1 cellular context compared by ENCODE assay signal in the genomic region with DNA sequence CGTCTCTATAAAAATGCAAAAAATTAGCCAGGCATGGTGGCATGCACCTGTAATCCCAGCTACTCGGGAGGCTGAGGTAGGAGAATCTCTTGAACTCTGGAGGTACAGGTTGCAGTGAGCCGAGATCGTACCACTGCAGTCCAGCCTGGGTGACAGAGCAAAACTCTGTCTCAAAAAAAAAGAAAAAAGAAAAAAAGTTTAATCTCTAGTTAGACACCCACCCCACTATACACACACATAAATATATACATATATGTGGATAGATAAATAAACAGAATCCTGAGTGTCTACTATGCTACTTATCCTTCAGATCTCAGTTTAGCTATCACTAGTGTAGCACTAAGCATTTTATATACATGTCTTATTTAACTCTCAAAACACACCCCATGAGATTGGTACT.
TF ChIP-seq lines count a peak whose summit lies in the region.

No MANE protein-coding gene starts in this region.

TF ChIP-seq in HepG2, 621 proteins besides CTCF, POLR2A, EP300 and RAD21:
- TF ChIP-seq HNRNPUL1 (IDR thresholded peaks at IDR 0.05; ENCODE audit: low read depth, low read length) (no peak), SRSF4 (IDR thresholded peaks at IDR 0.05; ENCODE audit: low read depth, low read length, poor library complexity, severe bottlenecking) (no peak), TCF12 (IDR thresholded peaks at IDR 0.05) (no peak), TCF12 (CRISPR knock-in tag; IDR thresholded peaks at IDR 0.05) (no peak), ZNF780A (CRISPR knock-in tag; IDR thresholded peaks at IDR 0.05) (no peak), ZNF776 (CRISPR knock-in tag; IDR thresholded peaks at IDR 0.05) (no peak), ZNF629 (CRISPR knock-in tag; conservative IDR thresholded peaks at IDR 0.05) (no peak), MED8 (CRISPR knock-in tag; IDR thresholded peaks at IDR 0.05; ENCODE audit: insufficient replicate concordance) (no peak), PITX1 (CRISPR knock-in tag; IDR thresholded peaks at IDR 0.05) (no peak)
- TF ChIP-seq, protein P1, sequence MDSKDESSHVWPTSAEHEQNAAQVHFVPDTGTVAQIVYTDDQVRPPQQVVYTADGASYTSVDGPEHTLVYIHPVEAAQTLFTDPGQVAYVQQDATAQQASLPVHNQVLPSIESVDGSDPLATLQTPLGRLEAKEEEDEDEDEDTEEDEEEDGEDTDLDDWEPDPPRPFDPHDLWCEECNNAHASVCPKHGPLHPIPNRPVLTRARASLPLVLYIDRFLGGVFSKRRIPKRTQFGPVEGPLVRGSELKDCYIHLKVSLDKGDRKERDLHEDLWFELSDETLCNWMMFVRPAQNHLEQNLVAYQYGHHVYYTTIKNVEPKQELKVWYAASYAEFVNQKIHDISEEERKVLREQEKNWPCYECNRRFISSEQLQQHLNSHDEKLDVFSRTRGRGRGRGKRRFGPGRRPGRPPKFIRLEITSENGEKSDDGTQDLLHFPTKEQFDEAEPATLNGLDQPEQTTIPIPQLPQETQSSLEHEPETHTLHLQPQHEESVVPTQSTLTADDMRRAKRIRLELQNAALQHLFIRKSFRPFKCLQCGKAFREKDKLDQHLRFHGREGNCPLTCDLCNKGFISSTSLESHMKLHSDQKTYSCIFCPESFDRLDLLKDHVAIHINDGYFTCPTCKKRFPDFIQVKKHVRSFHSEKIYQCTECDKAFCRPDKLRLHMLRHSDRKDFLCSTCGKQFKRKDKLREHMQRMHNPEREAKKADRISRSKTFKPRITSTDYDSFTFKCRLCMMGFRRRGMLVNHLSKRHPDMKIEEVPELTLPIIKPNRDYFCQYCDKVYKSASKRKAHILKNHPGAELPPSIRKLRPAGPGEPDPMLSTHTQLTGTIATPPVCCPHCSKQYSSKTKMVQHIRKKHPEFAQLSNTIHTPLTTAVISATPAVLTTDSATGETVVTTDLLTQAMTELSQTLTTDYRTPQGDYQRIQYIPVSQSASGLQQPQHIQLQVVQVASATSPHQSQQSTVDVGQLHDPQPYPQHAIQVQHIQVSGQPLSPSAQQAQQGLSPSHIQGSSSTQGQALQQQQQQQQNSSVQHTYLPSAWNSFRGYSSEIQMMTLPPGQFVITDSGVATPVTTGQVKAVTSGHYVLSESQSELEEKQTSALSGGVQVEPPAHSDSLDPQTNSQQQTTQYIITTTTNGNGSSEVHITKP (CRISPR knock-in tag; IDR thresholded peaks at IDR 0.05; ENCODE audit: low read depth), result no peak
- TF ChIP-seq, protein P2, sequence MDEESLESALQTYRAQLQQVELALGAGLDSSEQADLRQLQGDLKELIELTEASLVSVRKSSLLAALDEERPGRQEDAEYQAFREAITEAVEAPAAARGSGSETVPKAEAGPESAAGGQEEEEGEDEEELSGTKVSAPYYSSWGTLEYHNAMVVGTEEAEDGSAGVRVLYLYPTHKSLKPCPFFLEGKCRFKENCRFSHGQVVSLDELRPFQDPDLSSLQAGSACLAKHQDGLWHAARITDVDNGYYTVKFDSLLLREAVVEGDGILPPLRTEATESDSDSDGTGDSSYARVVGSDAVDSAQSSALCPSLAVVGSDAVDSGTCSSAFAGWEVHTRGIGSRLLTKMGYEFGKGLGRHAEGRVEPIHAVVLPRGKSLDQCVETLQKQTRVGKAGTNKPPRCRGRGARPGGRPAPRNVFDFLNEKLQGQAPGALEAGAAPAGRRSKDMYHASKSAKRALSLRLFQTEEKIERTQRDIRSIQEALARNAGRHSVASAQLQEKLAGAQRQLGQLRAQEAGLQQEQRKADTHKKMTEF (CRISPR knock-in tag; IDR thresholded peaks at IDR 0.05), result no peak
- TF ChIP-seq, protein P3, sequence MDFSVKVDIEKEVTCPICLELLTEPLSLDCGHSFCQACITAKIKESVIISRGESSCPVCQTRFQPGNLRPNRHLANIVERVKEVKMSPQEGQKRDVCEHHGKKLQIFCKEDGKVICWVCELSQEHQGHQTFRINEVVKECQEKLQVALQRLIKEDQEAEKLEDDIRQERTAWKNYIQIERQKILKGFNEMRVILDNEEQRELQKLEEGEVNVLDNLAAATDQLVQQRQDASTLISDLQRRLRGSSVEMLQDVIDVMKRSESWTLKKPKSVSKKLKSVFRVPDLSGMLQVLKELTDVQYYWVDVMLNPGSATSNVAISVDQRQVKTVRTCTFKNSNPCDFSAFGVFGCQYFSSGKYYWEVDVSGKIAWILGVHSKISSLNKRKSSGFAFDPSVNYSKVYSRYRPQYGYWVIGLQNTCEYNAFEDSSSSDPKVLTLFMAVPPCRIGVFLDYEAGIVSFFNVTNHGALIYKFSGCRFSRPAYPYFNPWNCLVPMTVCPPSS (IDR thresholded peaks at IDR 0.05), result no peak
- TF ChIP-seq, protein P4, sequence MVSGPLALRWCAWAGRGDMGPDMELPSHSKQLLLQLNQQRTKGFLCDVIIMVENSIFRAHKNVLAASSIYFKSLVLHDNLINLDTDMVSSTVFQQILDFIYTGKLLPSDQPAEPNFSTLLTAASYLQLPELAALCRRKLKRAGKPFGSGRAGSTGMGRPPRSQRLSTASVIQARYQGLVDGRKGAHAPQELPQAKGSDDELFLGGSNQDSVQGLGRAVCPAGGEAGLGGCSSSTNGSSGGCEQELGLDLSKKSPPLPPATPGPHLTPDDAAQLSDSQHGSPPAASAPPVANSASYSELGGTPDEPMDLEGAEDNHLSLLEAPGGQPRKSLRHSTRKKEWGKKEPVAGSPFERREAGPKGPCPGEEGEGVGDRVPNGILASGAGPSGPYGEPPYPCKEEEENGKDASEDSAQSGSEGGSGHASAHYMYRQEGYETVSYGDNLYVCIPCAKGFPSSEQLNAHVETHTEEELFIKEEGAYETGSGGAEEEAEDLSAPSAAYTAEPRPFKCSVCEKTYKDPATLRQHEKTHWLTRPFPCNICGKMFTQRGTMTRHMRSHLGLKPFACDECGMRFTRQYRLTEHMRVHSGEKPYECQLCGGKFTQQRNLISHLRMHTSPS (CRISPR knock-in tag; IDR thresholded peaks at IDR 0.05; ENCODE audit: low read depth), result no peak
